In the genomic region with DNA sequence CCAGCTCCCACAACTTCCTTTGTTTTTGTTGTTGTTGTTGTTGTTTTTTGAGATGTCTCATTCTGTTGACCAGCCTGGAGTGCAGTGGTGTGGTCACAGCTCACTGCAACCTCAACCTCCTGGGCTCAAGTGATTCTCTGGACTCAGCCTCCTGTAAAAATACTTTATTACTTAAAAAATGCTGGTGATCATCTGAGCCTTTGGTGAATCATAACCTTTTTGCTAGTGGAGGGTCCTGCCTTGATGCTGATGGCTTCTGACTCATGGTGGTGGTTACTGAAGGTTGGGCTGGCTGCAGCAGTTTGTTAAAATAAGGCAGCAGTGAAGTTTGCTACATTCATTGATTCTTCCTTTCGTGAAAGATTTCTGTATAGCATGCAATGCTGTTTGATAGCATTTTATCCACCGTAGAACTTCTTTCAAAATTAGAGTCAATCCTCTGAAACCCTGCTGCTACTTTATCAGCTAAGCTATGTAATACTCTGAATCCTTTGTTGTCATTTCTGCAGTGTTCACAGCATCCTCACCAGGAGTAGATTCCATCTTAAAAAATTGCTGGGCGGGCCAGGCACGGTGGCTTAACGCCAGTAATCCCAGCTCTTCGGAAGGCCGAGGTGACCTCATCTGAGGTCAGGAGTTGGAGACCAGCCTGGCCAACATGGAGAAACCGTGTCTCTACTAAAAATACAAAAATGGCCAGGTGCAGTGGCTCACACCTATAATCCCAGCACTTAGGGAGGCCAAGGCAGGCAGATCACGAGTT, we compare ENCODE assay signal across 12 cellular contexts. TPM values are rescaled to one million over a fixed set of nuclear protein-coding genes. Genes with fewer than 3 reads are reported as not detected.
DNase-seq lines count a peak whose midpoint lies in the region; ATAC-seq and TF ChIP-seq lines count a peak whose summit lies in the region.
"Had no signal": no experiment of that assay in that cellular context is flagged by ENCODE, and none has a peak within 500 bp of the region (broad histone marks: within the 10 kb centered on the region; RNA-seq: fewer than 3 reads in every experiment).

No MANE protein-coding gene starts in this region.

- H3K9me3 ChIP-seq in AG04450 (ENCODE audit: control insufficient read depth, insufficient read depth, low read length): no peaks in the 10 kb centered on the region
- no peaks in the 10 kb centered on the region for H3K9me3 ChIP-seq in HCT116 (ENCODE audit: control insufficient read depth in 1 of 2, insufficient read depth in 1 of 2, low read depth in 1 of 2, low read length in 2 of 2)
- H3K9me3 ChIP-seq: esophagus muscularis mucosa had no signal

- peaks cover 80% of the 10 kb centered on the region for H3K79me2 ChIP-seq in HCT116 (ENCODE audit: insufficient read depth, low read length)

- POLR2A ChIA-PET in AG04450 (lab: Yijun Ruan, JAX): interaction anchor here (0.6 to 1.1 kb wide), 3 partner anchors 11 to 90 kb away, joined by 3 to 4 read pairs (median 4); no protein-coding TSS in a partner anchor
- POLR2A ChIA-PET in HCT116 (lab: Charles Lee): no interaction called here
- POLR2A ChIA-PET in WTC11 (lab: Charles Lee): interaction anchor here (0.7 kb wide), 1 partner anchor 13 kb away, joined by 4 read pairs; no protein-coding TSS in a partner anchor

- intact Hi-C loops in HCT116 (cut with micrococcal nuclease): no loop called here

- no peaks in the 10 kb centered on the region for H3K9me3 Mint-ChIP-seq in WTC11
- H3K9me3 Mint-ChIP-seq: memory B cell had no signal

- no peaks in the 10 kb centered on the region for H3K9me2 ChIP-seq in HCT116 (ENCODE audit: insufficient read depth)

- ATAC-seq in HCT116: peak; percentile 77
- no peak for ATAC-seq in WTC11
- no peak for ATAC-seq in HG03159 (IDR thresholded peaks at IDR 0.05; ENCODE audit: unreplicated experiment)
- ATAC-seq in HG02981 (IDR thresholded peaks at IDR 0.05; ENCODE audit: unreplicated experiment): no peak

- peak overlapping the region; percentile 35 for H3K9ac ChIP-seq in HCT116 (ENCODE audit: low read length)

- TF ChIP-seq RAD21 in HCT116 (IDR thresholded peaks at IDR 0.05; ENCODE audit: low read depth): no peak

- H3K27me3 ChIP-seq in AG04450 (ENCODE audit: control insufficient read depth, insufficient read depth, low read length): no peaks in the 10 kb centered on the region
- no peaks in the 10 kb centered on the region for H3K27me3 ChIP-seq in HCT116 (ENCODE audit: insufficient read depth, low read length)
- H3K27me3 ChIP-seq: esophagus muscularis mucosa had no signal

- no peak for TF ChIP-seq CTCF in AG04450 (IDR thresholded peaks at IDR 0.05; ENCODE audit: low read depth, low read length)
- TF ChIP-seq CTCF in HCT116 (IDR thresholded peaks at IDR 0.05 in 2 of 3, conservative IDR thresholded peaks at IDR 0.05 in 1 of 3; ENCODE audit: borderline replicate concordance in 1 of 3, insufficient read depth in 1 of 3, low read depth in 2 of 3, low read length in 2 of 3): no peak
- TF ChIP-seq CTCF in WTC11 (IDR thresholded peaks at IDR 0.05): no peak

- CTCF ChIA-PET in AG04450 (lab: Charles Lee): interaction anchor here (0.5 kb wide), 1 partner anchor 272 kb away, joined by 3 read pairs; no protein-coding TSS in a partner anchor
- CTCF ChIA-PET in HCT116 (lab: Charles Lee): no interaction called here
- CTCF ChIA-PET in WTC11 (lab: Charles Lee): interaction anchor here (1.5 kb wide), 1 partner anchor 113 kb away, joined by 3 read pairs; no protein-coding TSS in a partner anchor

- H3K36me3 Mint-ChIP-seq in WTC11: peaks cover 5% of the 10 kb centered on the region
- H3K36me3 Mint-ChIP-seq: memory B cell had no signal

- peak; percentile 66 for DNase-seq in AG04450 (ENCODE audit: low read depth, low spot score)
- no peak for DNase-seq in HCT116 (ENCODE audit: low read depth, low spot score)
- no peak for DNase-seq in WTC11 (ENCODE audit: low spot score)
- DNase-seq in islet precursor cell: peak; percentile 59
- DNase-seq in NCI-H748 treated with DMSO at 0.1 percent for 48 hours (lab: John Stamatoyannopoulos, UW): no peak
- no peak for DNase-seq in activated gamma-delta T cell treated with Interleukin-2 at 50 U/mL for 16 hours
- DNase-seq: NCI-H1092 treated with DMSO at 0.1 percent for 48 hours had no signal

- peaks cover 50 to 66% of the 10 kb centered on the region in 2 experiments for H3K4me1 ChIP-seq in HCT116 (ENCODE audit: control insufficient read depth in 1 of 2, insufficient read depth in 2 of 2, low read length in 2 of 2)

- no peak overlapping the region for H3K4me3 Mint-ChIP-seq in WTC11
- H3K4me3 Mint-ChIP-seq: memory B cell had no signal

- peaks cover 11% of the 10 kb centered on the region for H3K4me1 Mint-ChIP-seq in WTC11

- no TSS peak for BruUV-seq in HCT116 (replicated peaks; lab: Mats Ljungman, UMichigan)

- TF ChIP-seq POLR2A in HCT116 (IDR thresholded peaks at IDR 0.05; ENCODE audit: borderline replicate concordance, extremely low read depth, insufficient read depth, insufficient read length): no peak

- H2AFZ ChIP-seq in HCT116 (ENCODE audit: low read depth, low read length, poor library complexity, severe bottlenecking): no peak overlapping the region

- RAD21 ChIA-PET in HCT116 (lab: Charles Lee; ENCODE audit: low non-redundant PET in 1 of 2, low total read pairs in 2 of 2, uncharacterized antibody in 2 of 2, unreplicated experiment in 2 of 2): interaction anchor here in 1 of 2 experiments (0.6 kb wide), 2 partner anchors 11 to 54 kb away, joined by 3 to 5 read pairs; no protein-coding TSS in a partner anchor

- H3K36me3 ChIP-seq in HCT116 (ENCODE audit: control insufficient read depth in 1 of 2, insufficient read depth in 2 of 2, low read length in 2 of 2): no peaks in the 10 kb centered on the region

- H3K27me3 Mint-ChIP-seq in WTC11 (ENCODE audit: low read depth): no peaks in the 10 kb centered on the region
- H3K27me3 Mint-ChIP-seq: memory B cell had no signal

- no peak overlapping the region for H3K4me3 ChIP-seq in AG04450 (ENCODE audit: low read depth, low read length)
- H3K4me3 ChIP-seq in HCT116 (replicated peaks in 1 of 2; ENCODE audit: low read depth in 1 of 2, low read length in 2 of 2): peak overlapping the region in 1 of 2 experiments; percentile 22; a peak in 2 of 4 replicates
- H3K4me3 ChIP-seq: esophagus muscularis mucosa, skin epidermis had no signal

- H3K27ac ChIP-seq in AG04450 (ENCODE audit: low read depth, low read length): peak overlapping the region; percentile 89
- peak overlapping the region; percentile 66 for H3K27ac ChIP-seq in HCT116 (ENCODE audit: low read depth, low read length)
- H3K27ac ChIP-seq: esophagus muscularis mucosa had no signal

- peak overlapping the region; percentile 70 for H3K4me2 ChIP-seq in HCT116 (ENCODE audit: low read length)

- H3K27ac Mint-ChIP-seq in WTC11: peak overlapping the region; percentile 72
- H3K27ac Mint-ChIP-seq: memory B cell had no signal

- H4K20me1 ChIP-seq in HCT116 (ENCODE audit: insufficient read depth): no peaks in the 10 kb centered on the region

TF ChIP-seq in HCT116, 20 proteins besides CTCF, POLR2A, EP300 and RAD21:
- TF ChIP-seq SP1 (IDR thresholded peaks at IDR 0.05; ENCODE audit: low read depth) (peak; percentile 5; the same call in 1 of the 2 replicates), ZFX (IDR thresholded peaks at IDR 0.05) (no peak), ZNF274 (IDR thresholded peaks at IDR 0.05; ENCODE audit: low read depth, low read length) (no peak), FOSL1 (IDR thresholded peaks at IDR 0.05; ENCODE audit: low read depth) (peak; percentile 63), ELF1 (IDR thresholded peaks at IDR 0.05; ENCODE audit: borderline replicate concordance, low read depth) (no peak), SIN3A (IDR thresholded peaks at IDR 0.05; ENCODE audit: low read depth) (no peak), JUND (IDR thresholded peaks at IDR 0.05) (peak; percentile 45; the same call in 1 of the 2 replicates)

TF ChIP-seq in WTC11, 78 proteins besides CTCF, POLR2A, EP300 and RAD21 (continues in another document):
- TF ChIP-seq, protein P1, sequence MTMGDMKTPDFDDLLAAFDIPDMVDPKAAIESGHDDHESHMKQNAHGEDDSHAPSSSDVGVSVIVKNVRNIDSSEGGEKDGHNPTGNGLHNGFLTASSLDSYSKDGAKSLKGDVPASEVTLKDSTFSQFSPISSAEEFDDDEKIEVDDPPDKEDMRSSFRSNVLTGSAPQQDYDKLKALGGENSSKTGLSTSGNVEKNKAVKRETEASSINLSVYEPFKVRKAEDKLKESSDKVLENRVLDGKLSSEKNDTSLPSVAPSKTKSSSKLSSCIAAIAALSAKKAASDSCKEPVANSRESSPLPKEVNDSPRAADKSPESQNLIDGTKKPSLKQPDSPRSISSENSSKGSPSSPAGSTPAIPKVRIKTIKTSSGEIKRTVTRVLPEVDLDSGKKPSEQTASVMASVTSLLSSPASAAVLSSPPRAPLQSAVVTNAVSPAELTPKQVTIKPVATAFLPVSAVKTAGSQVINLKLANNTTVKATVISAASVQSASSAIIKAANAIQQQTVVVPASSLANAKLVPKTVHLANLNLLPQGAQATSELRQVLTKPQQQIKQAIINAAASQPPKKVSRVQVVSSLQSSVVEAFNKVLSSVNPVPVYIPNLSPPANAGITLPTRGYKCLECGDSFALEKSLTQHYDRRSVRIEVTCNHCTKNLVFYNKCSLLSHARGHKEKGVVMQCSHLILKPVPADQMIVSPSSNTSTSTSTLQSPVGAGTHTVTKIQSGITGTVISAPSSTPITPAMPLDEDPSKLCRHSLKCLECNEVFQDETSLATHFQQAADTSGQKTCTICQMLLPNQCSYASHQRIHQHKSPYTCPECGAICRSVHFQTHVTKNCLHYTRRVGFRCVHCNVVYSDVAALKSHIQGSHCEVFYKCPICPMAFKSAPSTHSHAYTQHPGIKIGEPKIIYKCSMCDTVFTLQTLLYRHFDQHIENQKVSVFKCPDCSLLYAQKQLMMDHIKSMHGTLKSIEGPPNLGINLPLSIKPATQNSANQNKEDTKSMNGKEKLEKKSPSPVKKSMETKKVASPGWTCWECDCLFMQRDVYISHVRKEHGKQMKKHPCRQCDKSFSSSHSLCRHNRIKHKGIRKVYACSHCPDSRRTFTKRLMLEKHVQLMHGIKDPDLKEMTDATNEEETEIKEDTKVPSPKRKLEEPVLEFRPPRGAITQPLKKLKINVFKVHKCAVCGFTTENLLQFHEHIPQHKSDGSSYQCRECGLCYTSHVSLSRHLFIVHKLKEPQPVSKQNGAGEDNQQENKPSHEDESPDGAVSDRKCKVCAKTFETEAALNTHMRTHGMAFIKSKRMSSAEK (CRISPR knock-in tag; IDR thresholded peaks at IDR 0.05; ENCODE audit: borderline replicate concordance): no peak
- no peak for TF ChIP-seq TCF7 (CRISPR knock-in tag; IDR thresholded peaks at IDR 0.05; ENCODE audit: low read depth)
- TF ChIP-seq ZNF671 (CRISPR knock-in tag; IDR thresholded peaks at IDR 0.05): no peak

RNA-seq across cellular contexts. Expression of a gene that starts 18.0 kb away (rescaled TPM):
- polyA plus RNA-seq in AG04450 (2011; rRNA removed): 28.0 and 28.7 TPM in 2 replicates
- 42.8 and 44.1 TPM in 2 replicates for polyA minus RNA-seq in AG04450 (2011; rRNA and poly(A)+ RNA removed)
- total RNA-seq in HCT116 (2021; ENCODE audit: unreplicated experiment) (47.6 TPM), WTC11 (2021) (47.2 to 56.3 TPM (median 47.3 TPM) in 3 replicates)
- 29.0 and 30.2 TPM in 2 replicates for polyA plus RNA-seq in HCT116 (2012)

RNA-seq across cellular contexts. Expression of a gene that starts 28.1 kb away (rescaled TPM):
- polyA plus RNA-seq in AG04450 (2011; rRNA removed): 148 and 162 TPM in 2 replicates
- polyA minus RNA-seq in AG04450 (2011; rRNA and poly(A)+ RNA removed): 92.4 and 96.9 TPM in 2 replicates
- total RNA-seq in HCT116 (2021; ENCODE audit: unreplicated experiment) (296 TPM), WTC11 (2021) (232 to 249 TPM (median 234 TPM) in 3 replicates)
- polyA plus RNA-seq in HCT116 (2012): 311 and 325 TPM in 2 replicates

Comparison
In these comparisons a context has a peak if more than half of its experiments do, and no peak if none do; other contexts are left out.
1. DNase-seq: peak in AG04450 (single experiment) and islet precursor cell (single experiment); none in HCT116 (single experiment), WTC11 (single experiment), NCI-H748 treated with DMSO at 0.1 percent for 48 hours (single experiment) and activated gamma-delta T cell treated with Interleukin-2 at 50 U/mL for 16 hours (single experiment).